Comparison of ENCODE assay signal across 22 cellular contexts in the genomic region with DNA sequence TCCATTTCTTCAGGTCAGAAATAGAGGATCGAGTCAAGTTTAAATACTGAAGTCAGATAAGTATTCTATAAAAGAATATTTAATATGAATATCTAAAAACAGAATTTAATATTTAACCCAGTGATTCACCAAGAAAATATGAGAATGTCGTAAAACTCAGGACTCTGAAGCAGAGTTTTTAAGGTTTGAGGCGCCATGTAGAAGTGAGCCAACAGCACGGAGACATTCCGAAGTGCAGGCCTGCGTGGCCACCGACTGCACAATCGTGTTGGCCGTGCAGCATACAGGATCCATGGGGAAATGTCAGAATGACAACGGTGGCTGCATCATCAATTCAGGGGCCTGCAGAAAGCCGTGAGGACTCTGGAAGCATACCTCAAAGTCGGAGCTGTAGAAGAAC. TPM values are rescaled to one million over a fixed set of nuclear protein-coding genes. Genes with fewer than 3 reads are reported as not detected.
"Had no signal": no experiment of that assay in that cellular context is flagged by ENCODE, and none has a peak within 500 bp of the region (broad histone marks: within the 10 kb centered on the region; RNA-seq: fewer than 3 reads in every experiment).

No MANE protein-coding gene starts in this region.

- H3K27ac ChIP-seq: SJCRH30 had no signal

- H3K4me3 ChIP-seq: SJCRH30 had no signal

- ATAC-seq: Panc1, Right ventricle myocardium inferior, SK-N-SH treated with all-trans-retinoic acid at 6 μM for 48 hours had no signal

- H3K4me1 ChIP-seq: SJCRH30 had no signal

- H3K9me3 ChIP-seq: SJCRH30 had no signal

- DNase-seq: KBM-7, MV-4-11, NCI-H1048, NCI-H1436, NCI-H187, NCI-H2029, NCI-H2081 treated with DMSO at 0.1 percent for 48 hours, NCI-H2171, NCI-H226, NCI-H446, NCI-H510A, NCI-H524 treated with DMSO at 0.1 percent for 48 hours, NCI-H69, NCI-H774, SHP77 treated with DMSO at 0.1 percent for 48 hours, SJCRH30 had no signal

- H3K27me3 ChIP-seq: SJCRH30 had no signal

RNA-seq across cellular contexts. Expression of gene MRAP, which starts 23.4 kb away (rescaled TPM):
- total RNA-seq: HT-29, LHCN-M2, MCF 10A, SJCRH30 had no signal
